Comparison of ENCODE assay signal across 8 cellular contexts in genomic region chr1:75787524-75787923, GRCh38. TPM values are rescaled to one million over a fixed set of nuclear protein-coding genes. Genes with fewer than 3 reads are reported as not detected.
DNase-seq lines count a peak whose midpoint lies in the region; ATAC-seq, FAIRE-seq and TF ChIP-seq lines count a peak whose summit lies in the region.

No MANE protein-coding gene starts in this region.

- H3K9me3 ChIP-seq in right cardiac atrium (ENCODE audit: control insufficient read depth, low read length) (no peaks in the 10 kb centered on the region), small intestine (ENCODE audit: control insufficient read depth, low read depth) (no peaks in the 10 kb centered on the region)

- POLR2A ChIA-PET in HEK293T (lab: Yijun Ruan, JAX): interaction anchor here (0.9 to 3.0 kb wide), 2 partner anchors 18 to 173 kb away, joined by 3 to 21 read pairs; no protein-coding TSS in a partner anchor

- H3K27me3 ChIP-seq in right cardiac atrium (ENCODE audit: control insufficient read depth, insufficient read depth) (no peaks in the 10 kb centered on the region), small intestine (ENCODE audit: control insufficient read depth in 2 of 2, insufficient read depth in 2 of 2, low read length in 2 of 2) (no peaks in the 10 kb centered on the region)

- H3K4me1 ChIP-seq in right cardiac atrium (ENCODE audit: control insufficient read depth, insufficient read depth, low read length): peaks cover 2% of the 10 kb centered on the region
- peaks cover 4 to 9% of the 10 kb centered on the region in 2 donors for H3K4me1 ChIP-seq in small intestine (ENCODE audit: control insufficient read depth in 2 of 2, insufficient read depth in 1 of 2, low read depth in 1 of 2, low read length in 1 of 2)

- H3K4me3 ChIP-seq in WI38 (ENCODE audit: low read depth, low read length) (peak overlapping the region; percentile 84), right cardiac atrium (ENCODE audit: low read length) (peak overlapping the region; percentile 96), small intestine (ENCODE audit: low read depth in 1 of 2, low read length in 2 of 2) (peak overlapping the region; percentile 36 to 54)

- DNase-seq in HEK293T (ENCODE audit: extremely low spot score) (no peak), right cardiac atrium (no peak), small intestine (no peak), NCI-H2081 (lab: John Stamatoyannopoulos, UW) (no peak), NCI-H2171 treated with DMSO at 0.1 percent for 48 hours (lab: John Stamatoyannopoulos, UW) (no peak), GF-D8 (lab: John Stamatoyannopoulos, UW) (no peak)

- intact Hi-C loops in right cardiac atrium (cut with DNase I): loop anchor here in 1 of 4 donors (5.0 kb wide), 1 partner anchor 60 kb away; no protein-coding TSS in a partner anchor

- H3K27ac ChIP-seq in right cardiac atrium (ENCODE audit: low read length) (no peak overlapping the region), small intestine (ENCODE audit: low read depth in 1 of 2, low read length in 1 of 2) (no peak overlapping the region)

- 10% methylated on average over 4 of the region's 4 CpGs for WGBS in right cardiac atrium
- WGBS in small intestine, 3 donors: 1 to 5% (median 2%) methylated on average over 4 of the region's 4 CpGs

- FAIRE-seq in small intestine (lab: Jason Lieb, UNC): no peak

- no peak for TF ChIP-seq CTCF in WI38 (IDR thresholded peaks at IDR 0.05; ENCODE audit: low read depth, low read length)

- ATAC-seq in right cardiac atrium (no peak), HG03432 (IDR thresholded peaks at IDR 0.05; ENCODE audit: unreplicated experiment) (no peak)

- CTCF ChIA-PET in HEK293T (lab: Yijun Ruan, JAX): no interaction called here

- H3K36me3 ChIP-seq in small intestine (ENCODE audit: control insufficient read depth in 2 of 2, insufficient read depth in 2 of 2, low read length in 2 of 2): peaks cover 5 to 6% of the 10 kb centered on the region in 2 donors

TF ChIP-seq in HEK293T, 16 proteins besides CTCF, POLR2A, EP300 and RAD21:
- TF ChIP-seq ELF4 (IDR thresholded peaks at IDR 0.05): 0 out of 2 replicates have a peak, but pooled peaks have one; percentile 1
- TF ChIP-seq FOXM1 (IDR thresholded peaks at IDR 0.05; ENCODE audit: borderline replicate concordance): no peak
TF ChIP-seq in HEK293T: peak in this region for 1.

RNA-seq across cellular contexts. Expression of gene RABGGTB, which starts 1.5 kb away (rescaled TPM):
- 10 to 100 TPM; 55.4 to 67.2 (median 57.1) TPM for total RNA-seq in right cardiac atrium
- polyA plus RNA-seq in right cardiac atrium (50.0 TPM), small intestine (10 to 100 TPM; 55.6 to 67.8 (median 57.5) TPM)

RNA-seq across cellular contexts. Expression of gene MSH4, which starts 9.2 kb away (rescaled TPM):
- under 1 TPM; 0.43 to 0.76 (median 0.59) TPM for total RNA-seq in right cardiac atrium
- 0.16 TPM for polyA plus RNA-seq in right cardiac atrium
- under 1 TPM in 1 of 3 donors, not detected in 2; 0.04 TPM for polyA plus RNA-seq in small intestine

Comparison
In these comparisons a context has a peak if more than half of its experiments do, and no peak if none do; other contexts are left out.
1. H3K4me3 ChIP-seq: peak in every context shown above with its lines; median percentile 96 in right cardiac atrium; 84 in WI38; 45 in small intestine.